8 cellular contexts compared by ENCODE assay signal in genomic region chr12:78088391-78088832, GRCh38.
A peak's percentile ranks its signal among the peaks of the same experiment; 100 is the strongest.
DNase-seq lines count a peak whose midpoint lies in the region; ATAC-seq, FAIRE-seq and TF ChIP-seq lines count a peak whose summit lies in the region.

No MANE protein-coding gene starts in this region.

- no peak overlapping the region for H2BK15ac ChIP-seq in IMR-90 (ENCODE audit: low read depth, low read length)

- no peak overlapping the region for H2BK120ac ChIP-seq in IMR-90 (ENCODE audit: low read depth, low read length)

- no peak overlapping the region for H2AK5ac ChIP-seq in IMR-90 (ENCODE audit: low read depth, low read length)

- in situ Hi-C loops in IMR-90 (cut with MboI; ENCODE audit: low sequenced_read_pairs), result no loop called here

- H3K14ac ChIP-seq in IMR-90 (replicated peaks; ENCODE audit: low read depth, low read length), result no peak overlapping the region

- dilution Hi-C loops in IMR-90 (cut with HindIII; ENCODE audit: low sequenced_read_pairs, unreplicated experiment), result no loop called here

- POLR2A ChIA-PET in IMR-90 (lab: Charles Lee; ENCODE audit: unreplicated experiment), result no interaction called here

- no peak for FAIRE-seq in D721Med (lab: Jason Lieb, UNC)

- H2BK20ac ChIP-seq in IMR-90 (ENCODE audit: low read depth, low read length), result no peak overlapping the region

- TF ChIP-seq RAD21 in IMR-90 (IDR thresholded peaks at IDR 0.05; ENCODE audit: low read length), result no peak

- H3K4me2 ChIP-seq in IMR-90 (ENCODE audit: low read depth, low read length), result peak overlapping the region; percentile 91

- DNase-seq in GM06990 (ENCODE audit: extremely low read depth, insufficient read length) (no peak), IMR-90 (peak; percentile 20), ovary (no peak), D721Med (ENCODE audit: insufficient read length, low spot score) (no peak), SW480 (ENCODE audit: low spot score) (no peak), iPS-NIHi11 (ENCODE audit: low spot score) (no peak), kidney tubule cell (ENCODE audit: low spot score) (no peak)

- H3K4me3 ChIP-seq in GM06990 (replicated peaks; ENCODE audit: low read depth, low read length), result peak overlapping the region; percentile 22; the same call in 1 of the 2 replicates
- H3K4me3 ChIP-seq in IMR-90 (ENCODE audit: insufficient read depth, low read depth, low read length), result peak overlapping the region; percentile 20; the same call in 1 of the 2 replicates
- H3K4me3 ChIP-seq in ovary, result peak overlapping the region; percentile 30

- H4K91ac ChIP-seq in IMR-90 (ENCODE audit: insufficient read depth, low read depth, low read length), result no peak overlapping the region

- H3K9me1 ChIP-seq in IMR-90 (ENCODE audit: insufficient read depth, low read length), result no peaks in the 10 kb centered on the region; the same call in 1 of the 2 replicates

- intact Hi-C loops in IMR-90 (cut with micrococcal nuclease), result no loop called here
- intact Hi-C loops in ovary (cut with DNase I), result no loop called here

- H2AK9ac ChIP-seq in IMR-90 (replicated peaks; ENCODE audit: low read depth, low read length, poor library complexity), result no peak overlapping the region

- no peak overlapping the region for H3K4ac ChIP-seq in IMR-90 (ENCODE audit: low read depth, low read length)

- no peaks in the 10 kb centered on the region for H4K20me1 ChIP-seq in IMR-90 (ENCODE audit: insufficient read depth, low read length)

- H3K9me3 ChIP-seq in IMR-90 (ENCODE audit: control insufficient read depth, insufficient read depth, low read length), result no peaks in the 10 kb centered on the region
- H3K9me3 ChIP-seq in ovary, result no peaks in the 10 kb centered on the region

- no peaks in the 10 kb centered on the region for H3K36me3 ChIP-seq in GM06990 (ENCODE audit: control insufficient read depth, insufficient read depth, low read length)
- no peaks in the 10 kb centered on the region for H3K36me3 ChIP-seq in IMR-90 (ENCODE audit: control insufficient read depth, insufficient read depth, low read length)
- no peaks in the 10 kb centered on the region for H3K36me3 ChIP-seq in ovary

- no peak overlapping the region for H3K23ac ChIP-seq in IMR-90 (ENCODE audit: low read depth, low read length)

- no peak for ATAC-seq in IMR-90 (ENCODE audit: low read depth)

- H3K56ac ChIP-seq in IMR-90 (ENCODE audit: extremely low read depth, insufficient read depth, low read length), result no peak overlapping the region

- BruUV-seq in IMR-90 (replicated peaks; lab: Mats Ljungman, UMichigan), result no TSS peak

- H4K5ac ChIP-seq in IMR-90 (ENCODE audit: low read depth, low read length), result peak overlapping the region; percentile 63; the same call in 1 of the 2 replicates

- TF ChIP-seq POLR2A in IMR-90 (IDR thresholded peaks at IDR 0.05; ENCODE audit: low read depth, low read length), result no peak
- no peak for TF ChIP-seq POLR2A in ovary (IDR thresholded peaks at IDR 0.05)

- no peak overlapping the region for H4K8ac ChIP-seq in IMR-90 (ENCODE audit: low read depth in 2 of 2, low read length in 2 of 2)

- TF ChIP-seq CTCF in GM06990 (IDR thresholded peaks at IDR 0.05; ENCODE audit: insufficient read depth, low read length, poor library complexity, severe bottlenecking), result no peak
- no peak for TF ChIP-seq CTCF in IMR-90 (conservative IDR thresholded peaks at IDR 0.05; ENCODE audit: low read depth, low read length)
- no peak for TF ChIP-seq CTCF in ovary (IDR thresholded peaks at IDR 0.05)
- no peak for TF ChIP-seq CTCF in D721Med (IDR thresholded peaks at IDR 0.05; ENCODE audit: insufficient read depth, missing control alignments)

- H2BK5ac ChIP-seq in IMR-90 (ENCODE audit: low read depth, low read length, poor library complexity, severe bottlenecking), result peak overlapping the region; percentile 17

- H3K27me3 ChIP-seq in GM06990 (replicated peaks; ENCODE audit: control insufficient read depth, insufficient read depth, low read length) (no peaks in the 10 kb centered on the region), IMR-90 (ENCODE audit: control insufficient read depth, insufficient read depth, low read length) (no peaks in the 10 kb centered on the region), ovary (no peaks in the 10 kb centered on the region)

- H3K4me1 ChIP-seq in IMR-90 (ENCODE audit: control insufficient read depth, insufficient read depth, low read length) (peaks cover 2% of the 10 kb centered on the region; the same call in 1 of the 2 replicates), ovary (ENCODE audit: insufficient read depth) (peaks cover 1% of the 10 kb centered on the region)

- WGBS in IMR-90 (ENCODE audit: extremely low coverage in 2 of 2, insufficient read length in 1 of 2), 2 experiments, result no CpG with 5 or more reads among the region's 3 CpGs
- 26 to 50% (median 34%) methylated on average over 3 of the region's 3 CpGs for WGBS in ovary, 3 donors

- H3K27ac ChIP-seq in IMR-90 (ENCODE audit: insufficient read depth, low read length) (no peak overlapping the region; the same call in 1 of the 2 replicates), cingulate gyrus (ENCODE audit: low read depth, low read length) (peak overlapping the region; percentile 34), ovary (no peak overlapping the region)

- TF ChIP-seq EP300 in ovary (IDR thresholded peaks at IDR 0.05), result no peak

- peaks cover 2 to 27% of the 10 kb centered on the region in 2 experiments; a peak in 3 of 4 replicates for H3K79me1 ChIP-seq in IMR-90 (ENCODE audit: low read depth in 1 of 2, low read length in 2 of 2)

- H3K18ac ChIP-seq in IMR-90 (ENCODE audit: low read depth, low read length), result peak overlapping the region; percentile 57

- no peak overlapping the region for H2AFZ ChIP-seq in IMR-90 (replicated peaks; ENCODE audit: low read length, poor library complexity)

- CTCF ChIA-PET in IMR-90 (lab: Yijun Ruan, JAX), result no interaction called here

- H3K9ac ChIP-seq in IMR-90 (ENCODE audit: low read depth, low read length), result peak overlapping the region; percentile 29; the same call in 1 of the 2 replicates

TF ChIP-seq in IMR-90, 13 proteins besides CTCF, POLR2A, EP300 and RAD21:
- TF ChIP-seq USF2 (IDR thresholded peaks at IDR 0.05; ENCODE audit: low read depth, low read length) (no peak), CHD1 (IDR thresholded peaks at IDR 0.05; ENCODE audit: low read depth, low read length) (no peak), SMC3 (IDR thresholded peaks at IDR 0.05; ENCODE audit: low read depth, low read length) (no peak)
